In genomic region chr3:133895208-133896001, GRCh38 we compare ENCODE assay signal across 8 cellular contexts. TPM values are rescaled to one million over a fixed set of nuclear protein-coding genes. Genes with fewer than 3 reads are reported as not detected.
A peak's percentile ranks its signal among the peaks of the same experiment; 100 is the strongest.
DNase-seq lines count a peak whose midpoint lies in the region; ATAC-seq and TF ChIP-seq lines count a peak whose summit lies in the region.

RAB6B (minus strand) TSS chr3:133895882; CDS start chr3:133895466, 416 bp downstream.

- no peak for TF ChIP-seq CTCF in tibial nerve (IDR thresholded peaks at IDR 0.05)

- H3K36me3 ChIP-seq in HUES48 (ENCODE audit: control insufficient read depth, insufficient read depth, low read length) (no peaks in the 10 kb centered on the region), mesodermal cell (ENCODE audit: control insufficient read depth, insufficient read depth, low read length) (no peaks in the 10 kb centered on the region), tibial nerve (no peaks in the 10 kb centered on the region)

- peaks cover 45% of the 10 kb centered on the region for H3K27me3 ChIP-seq in HUES48 (ENCODE audit: control insufficient read depth, insufficient read depth, low read length)
- H3K27me3 ChIP-seq in tibial nerve, result peaks cover 0 to 8% of the 10 kb centered on the region in 2 donors

- H3K9me3 ChIP-seq in HUES48 (ENCODE audit: control insufficient read depth, insufficient read depth, low read length), result no peaks in the 10 kb centered on the region
- H3K9me3 ChIP-seq in mesodermal cell (ENCODE audit: control insufficient read depth, low read length), result no peaks in the 10 kb centered on the region
- H3K9me3 ChIP-seq in tibial nerve, result no peaks in the 10 kb centered on the region

- ATAC-seq in esophagus mucosa (peak; percentile 69), GM21381 (IDR thresholded peaks at IDR 0.05; ENCODE audit: unreplicated experiment) (no peak), GM18873 (IDR thresholded peaks at IDR 0.05; ENCODE audit: low FRiP score, unreplicated experiment) (no peak)

- peak within 1 kb of the TSS; percentile 45; the same call in 1 of the 2 replicates for H3K9ac ChIP-seq in HUES48 (ENCODE audit: low read depth, low read length)

- DNase-seq in ELF-1 (ENCODE audit: low read depth, low spot score), result peak; percentile 65
- peak; percentile 15 for DNase-seq in T1000 (lab: John Stamatoyannopoulos, UW)
- no peak for DNase-seq in tibial nerve (ENCODE audit: low spot score in 2 of 2)

- no peak within 1 kb of the TSS for H3K27ac ChIP-seq in HUES48 (ENCODE audit: low read depth, low read length)
- no peak within 1 kb of the TSS for H3K27ac ChIP-seq in mesodermal cell (ENCODE audit: low read depth, low read length, severe bottlenecking)
- H3K27ac ChIP-seq in tibial nerve, result peak within 1 kb of the TSS in 1 of 4 donors; percentile 36

- WGBS in mesodermal cell (ENCODE audit: insufficient coverage in 2 of 2), 2 experiments, result 0 to 1% methylated on average over 29 to 51 of the region's 80 CpGs
- 1% methylated on average over 52 to 53 of the region's 80 CpGs for WGBS in tibial nerve, 2 donors

- H3K4me1 ChIP-seq in HUES48 (ENCODE audit: control insufficient read depth, insufficient read depth, low read length), result peaks cover 11% of the 10 kb centered on the region
- peaks cover 8% of the 10 kb centered on the region for H3K4me1 ChIP-seq in mesodermal cell (ENCODE audit: control insufficient read depth, insufficient read depth, low read length, poor library complexity, severe bottlenecking)
- peaks cover 0 to 22% (median 4%) of the 10 kb centered on the region in 4 donors for H3K4me1 ChIP-seq in tibial nerve

- no peak for TF ChIP-seq EP300 in tibial nerve (IDR thresholded peaks at IDR 0.05)

- H3K4me3 ChIP-seq in HUES48 (ENCODE audit: low read depth, low read length) (peak within 1 kb of the TSS; percentile 84), mesodermal cell (ENCODE audit: extremely low read depth, insufficient read depth, low read length, poor library complexity, severe bottlenecking) (peak within 1 kb of the TSS; percentile 62), tibial nerve (peak within 1 kb of the TSS; percentile 39 to 70 (median 46))

- TF ChIP-seq POLR2A in tibial nerve (IDR thresholded peaks at IDR 0.05), result no peak

RNA-seq across cellular contexts. Expression of gene RAB6B, which starts in this region (rescaled TPM):
- total RNA-seq in esophagus mucosa (3.3 TPM), tibial nerve (1 to 10 TPM; 1.4 to 3.6 (median 2.0) TPM)
- polyA plus RNA-seq in mesodermal cell (2013, experiment 1 of 2), result 3.2 TPM
- 2.7 TPM for polyA plus RNA-seq in mesodermal cell (2013, experiment 2 of 2)

Comparison
In these comparisons a context has a peak if more than half of its experiments do, and no peak if none do; other contexts are left out.
1. DNase-seq: peak in ELF-1 (single experiment) and T1000 (single experiment); none in tibial nerve (0 of 2).
2. Peak in every context shown above with its lines, with median percentiles within 50 percentile points of each other: H3K4me3 ChIP-seq.